8 cellular contexts compared by ENCODE assay signal in genomic region chr14:33839193-33840076, GRCh38.
DNase-seq lines count a peak whose midpoint lies in the region; ATAC-seq and TF ChIP-seq lines count a peak whose summit lies in the region.

No MANE protein-coding gene starts in this region.

- CTCF ChIA-PET in CD8-positive, alpha-beta T cell (lab: Charles Lee), result interaction anchor here (0.7 to 1.7 kb wide), 8 partner anchors 35 to 463 kb away, joined by 3 to 9 read pairs (median 4); no protein-coding TSS in a partner anchor

- peak; percentile 69 for TF ChIP-seq CTCF in CD8-positive, alpha-beta T cell (IDR thresholded peaks at IDR 0.05)

- H3K27me3 ChIP-seq in CD8-positive, alpha-beta T cell (ENCODE audit: insufficient read depth, low read length), result no peaks in the 10 kb centered on the region

- no peaks in the 10 kb centered on the region for H3K9me3 Mint-ChIP-seq in CD8-positive, alpha-beta T cell
- no peaks in the 10 kb centered on the region for H3K9me3 Mint-ChIP-seq in stimulated activated effector memory CD8-positive, alpha-beta T cell treated with anti-CD3 and anti-CD28 coated beads, Interleukin-12 subunit alpha, Interleukin-12 subunit beta, amount 100 ng/mL, for 72 hours

- H3K4me1 ChIP-seq in CD8-positive, alpha-beta T cell (ENCODE audit: insufficient read depth, low read length), result no peaks in the 10 kb centered on the region

- no peak overlapping the region for H3K4me3 ChIP-seq in CD8-positive, alpha-beta T cell (ENCODE audit: low read depth, low read length)

- peak; percentile 31 for ATAC-seq in CD8-positive, alpha-beta T cell
- ATAC-seq in GM21576 (IDR thresholded peaks at IDR 0.05; ENCODE audit: unreplicated experiment) (peak; percentile 63), GM19455 (IDR thresholded peaks at IDR 0.05; ENCODE audit: unreplicated experiment) (no peak)
- ATAC-seq in stimulated activated effector memory CD8-positive, alpha-beta T cell treated with anti-CD3 and anti-CD28 coated beads, Interleukin-12 subunit alpha, Interleukin-12 subunit beta, amount 100 ng/mL, for 72 hours, result peak; percentile 44

- peak; percentile 4 to 64 (median 42) for DNase-seq in CD8-positive, alpha-beta T cell
- DNase-seq in NCI-H2171 (lab: John Stamatoyannopoulos, UW) (peak; percentile 66), dedifferentiated amniotic fluid mesenchymal stem cell (ENCODE audit: extremely low spot score) (peak; percentile 46), lung microvascular endothelial cell (ENCODE audit: low read depth in 2 of 2) (peak; percentile 50 to 69)
- DNase-seq in activated CD4-positive, alpha-beta T cell treated with anti-CD3 and anti-CD28 coated beads for 4 hours, result peak; percentile 42 to 49
- peak; percentile 12 to 56 for DNase-seq in stimulated activated effector memory CD8-positive, alpha-beta T cell treated with anti-CD3 and anti-CD28 coated beads, Interleukin-12 subunit alpha, Interleukin-12 subunit beta, amount 100 ng/mL, for 72 hours (ENCODE audit: low spot score in 2 of 2)

- H3K36me3 ChIP-seq in CD8-positive, alpha-beta T cell (ENCODE audit: insufficient read depth, low read length), result no peaks in the 10 kb centered on the region

- H3K27ac Mint-ChIP-seq in CD8-positive, alpha-beta T cell, result no peak overlapping the region
- no peak overlapping the region for H3K27ac Mint-ChIP-seq in stimulated activated effector memory CD8-positive, alpha-beta T cell treated with anti-CD3 and anti-CD28 coated beads, Interleukin-12 subunit alpha, Interleukin-12 subunit beta, amount 100 ng/mL, for 72 hours

- H3K4me3 Mint-ChIP-seq in CD8-positive, alpha-beta T cell, result no peak overlapping the region
- H3K4me3 Mint-ChIP-seq in stimulated activated effector memory CD8-positive, alpha-beta T cell treated with anti-CD3 and anti-CD28 coated beads, Interleukin-12 subunit alpha, Interleukin-12 subunit beta, amount 100 ng/mL, for 72 hours, result no peak overlapping the region

- peaks cover 3% of the 10 kb centered on the region for H3K4me1 Mint-ChIP-seq in CD8-positive, alpha-beta T cell (ENCODE audit: low read depth)
- peaks cover 11% of the 10 kb centered on the region for H3K4me1 Mint-ChIP-seq in stimulated activated effector memory CD8-positive, alpha-beta T cell treated with anti-CD3 and anti-CD28 coated beads, Interleukin-12 subunit alpha, Interleukin-12 subunit beta, amount 100 ng/mL, for 72 hours

- H3K27ac ChIP-seq in CD8-positive, alpha-beta T cell (ENCODE audit: low read depth, low read length), result no peak overlapping the region

- no peaks in the 10 kb centered on the region for H3K27me3 Mint-ChIP-seq in CD8-positive, alpha-beta T cell (ENCODE audit: low read depth)

- POLR2A ChIA-PET in CD8-positive, alpha-beta T cell (lab: Charles Lee), result no interaction called here

- intact Hi-C loops in CD8-positive, alpha-beta T cell (cut with DNase I, micrococcal nuclease), result loop anchor here in 1 of 2 experiments (1.0 kb wide), 3 partner anchors 259 to 485 kb away; no protein-coding TSS in a partner anchor

- no peaks in the 10 kb centered on the region for H3K9me3 ChIP-seq in CD8-positive, alpha-beta T cell (ENCODE audit: low read length)

- H3K36me3 Mint-ChIP-seq in CD8-positive, alpha-beta T cell, result no peaks in the 10 kb centered on the region
- H3K36me3 Mint-ChIP-seq in stimulated activated effector memory CD8-positive, alpha-beta T cell treated with anti-CD3 and anti-CD28 coated beads, Interleukin-12 subunit alpha, Interleukin-12 subunit beta, amount 100 ng/mL, for 72 hours, result no peaks in the 10 kb centered on the region
